ENCODE assay signal across 1 cellular context in the genomic region with DNA sequence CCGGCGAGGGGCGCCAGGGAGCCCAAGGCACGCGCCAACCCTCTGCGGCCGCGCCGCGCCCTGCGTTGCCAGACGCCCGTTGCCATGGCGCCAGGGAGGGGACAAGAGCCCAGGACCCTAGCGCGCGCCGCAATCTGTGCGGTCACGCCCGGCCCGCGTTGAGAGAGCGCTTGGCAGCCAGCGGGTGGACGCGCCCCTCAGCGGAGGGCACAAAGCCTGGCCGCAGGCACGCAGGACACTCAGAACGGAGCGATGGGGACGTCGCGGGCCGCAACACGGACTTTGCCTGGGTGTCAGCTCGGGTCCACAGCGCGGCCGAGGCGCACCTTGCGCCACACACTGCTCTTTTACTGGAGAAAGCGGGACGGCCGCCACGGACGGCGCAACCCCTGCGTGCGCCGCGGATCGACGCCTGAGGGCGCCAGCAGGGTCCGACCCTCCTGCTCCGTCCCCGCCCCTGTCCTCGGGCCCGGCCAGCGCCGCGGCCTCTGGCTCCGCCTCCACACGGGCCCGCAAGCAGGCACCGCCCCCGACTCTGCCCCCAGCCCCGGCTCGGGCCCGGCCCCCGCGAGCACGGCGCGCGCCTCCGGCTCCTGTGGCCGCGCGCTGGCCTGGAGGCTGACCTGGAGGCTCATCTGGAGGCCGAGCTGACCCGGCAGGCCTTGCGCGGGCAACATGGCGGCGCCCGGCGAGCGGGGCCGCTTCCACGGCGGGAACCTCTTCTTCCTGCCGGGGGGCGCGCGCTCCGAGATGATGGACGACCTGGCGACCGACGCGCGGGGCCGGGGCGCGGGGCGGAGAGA.
TF ChIP-seq lines count a peak whose summit lies in the region.

A gene (plus strand): TSS at position 650 of the 803 bp plus-strand sequence. CDS start 26 bp downstream, at position 676.

TF ChIP-seq in K562, 482 proteins besides CTCF, POLR2A, EP300 and RAD21 (continued from another document and continues in another):
- TF ChIP-seq, protein P1, sequence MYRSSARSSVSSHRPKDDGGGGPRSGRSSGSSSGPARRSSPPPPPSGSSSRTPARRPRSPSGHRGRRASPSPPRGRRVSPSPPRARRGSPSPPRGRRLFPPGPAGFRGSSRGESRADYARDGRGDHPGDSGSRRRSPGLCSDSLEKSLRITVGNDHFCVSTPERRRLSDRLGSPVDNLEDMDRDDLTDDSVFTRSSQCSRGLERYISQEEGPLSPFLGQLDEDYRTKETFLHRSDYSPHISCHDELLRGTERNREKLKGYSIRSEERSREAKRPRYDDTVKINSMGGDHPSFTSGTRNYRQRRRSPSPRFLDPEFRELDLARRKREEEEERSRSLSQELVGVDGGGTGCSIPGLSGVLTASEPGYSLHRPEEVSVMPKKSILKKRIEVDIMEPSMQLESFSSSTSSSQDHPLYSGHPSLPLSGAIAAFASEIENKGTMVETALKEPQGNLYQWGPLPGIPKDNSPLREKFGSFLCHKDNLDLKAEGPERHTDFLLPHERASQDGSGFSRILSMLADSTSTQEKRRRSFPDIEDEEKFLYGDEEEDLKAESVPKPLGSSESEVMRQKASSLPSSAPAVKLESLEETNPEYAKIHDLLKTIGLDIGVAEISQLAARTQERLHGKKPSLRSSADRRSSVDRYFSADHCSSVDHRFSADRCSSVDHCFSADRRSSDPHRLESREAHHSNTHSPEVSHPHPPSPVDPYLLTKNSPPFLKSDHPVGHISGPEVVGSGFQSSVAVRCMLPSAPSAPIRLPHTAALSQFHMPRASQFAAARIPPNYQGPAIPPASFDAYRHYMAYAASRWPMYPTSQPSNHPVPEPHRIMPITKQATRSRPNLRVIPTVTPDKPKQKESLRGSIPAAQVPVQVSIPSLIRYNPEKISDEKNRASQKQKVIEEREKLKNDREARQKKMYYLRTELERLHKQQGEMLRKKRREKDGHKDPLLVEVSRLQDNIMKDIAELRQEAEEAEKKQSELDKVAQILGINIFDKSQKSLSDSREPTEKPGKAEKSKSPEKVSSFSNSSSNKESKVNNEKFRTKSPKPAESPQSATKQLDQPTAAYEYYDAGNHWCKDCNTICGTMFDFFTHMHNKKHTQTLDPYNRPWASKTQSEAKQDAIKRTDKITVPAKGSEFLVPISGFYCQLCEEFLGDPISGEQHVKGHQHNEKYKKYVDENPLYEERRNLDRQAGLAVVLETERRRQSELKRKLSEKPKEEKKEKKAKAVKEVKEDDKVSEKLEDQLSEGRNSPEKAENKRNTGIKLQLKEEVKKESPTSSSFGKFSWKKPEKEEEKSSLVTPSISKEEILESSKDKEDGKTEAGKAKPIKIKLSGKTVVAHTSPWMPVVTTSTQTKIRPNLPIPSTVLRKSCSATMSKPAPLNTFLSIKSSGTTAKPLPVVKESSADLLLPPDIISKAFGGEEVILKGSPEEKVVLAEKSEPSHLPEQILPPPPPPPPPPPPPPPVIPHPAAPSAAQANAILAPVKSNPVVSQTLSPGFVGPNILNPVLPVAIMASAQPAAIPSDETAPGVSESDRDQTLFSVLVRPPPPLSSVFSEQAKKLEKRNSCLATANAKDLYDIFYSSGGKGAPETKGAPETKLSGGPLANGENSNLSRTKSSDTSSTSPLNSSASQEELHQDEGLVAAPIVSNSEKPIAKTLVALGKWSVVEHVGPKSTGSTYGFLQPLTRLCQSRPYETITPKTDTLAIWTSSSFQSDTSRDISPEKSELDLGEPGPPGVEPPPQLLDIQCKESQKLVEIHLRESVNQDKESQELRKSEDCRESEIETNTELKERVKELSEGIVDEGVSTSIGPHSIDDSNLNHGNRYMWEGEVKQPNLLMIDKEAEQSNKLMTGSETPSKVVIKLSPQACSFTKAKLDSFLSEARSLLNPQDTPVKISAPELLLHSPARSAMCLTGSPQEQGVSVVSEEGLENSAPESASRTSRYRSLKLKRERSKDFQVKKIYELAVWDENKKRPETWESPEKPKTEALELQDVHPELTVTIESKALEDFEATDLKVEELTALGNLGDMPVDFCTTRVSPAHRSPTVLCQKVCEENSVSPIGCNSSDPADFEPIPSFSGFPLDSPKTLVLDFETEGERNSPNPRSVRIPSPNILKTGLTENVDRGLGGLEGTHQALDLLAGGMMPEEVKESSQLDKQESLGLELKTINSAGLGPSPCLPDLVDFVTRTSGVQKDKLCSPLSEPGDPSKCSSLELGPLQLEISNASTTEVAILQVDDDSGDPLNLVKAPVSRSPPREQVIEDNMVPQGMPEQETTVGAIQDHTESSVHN (IDR thresholded peaks at IDR 0.05; ENCODE audit: borderline replicate concordance in 1 of 2, low read depth in 1 of 2): no peak
- TF ChIP-seq CEBPB (tag; IDR thresholded peaks at IDR 0.05) (peak; percentile 72), MTA3 (IDR thresholded peaks at IDR 0.05; ENCODE audit: borderline replicate concordance) (peak; percentile 73; the same call in 1 of the 2 replicates), ARID1B (IDR thresholded peaks at IDR 0.05) (no peak), NFRKB (IDR thresholded peaks at IDR 0.05; ENCODE audit: low read depth) (no peak), PCBP1 (IDR thresholded peaks at IDR 0.05; ENCODE audit: low read depth, low read length, poor library complexity, severe bottlenecking) (peak; percentile 80), TGIF2 (CRISPR knock-in tag; IDR thresholded peaks at IDR 0.05) (no peak; the same call in 1 of the 2 replicates), MTA2 (IDR thresholded peaks at IDR 0.05; ENCODE audit: low read depth) (no peak), ZNF764 (CRISPR knock-in tag; IDR thresholded peaks at IDR 0.05; ENCODE audit: low read depth) (no peak), LEF1 (IDR thresholded peaks at IDR 0.05) (no peak), HIVEP1 (CRISPR knock-in tag; IDR thresholded peaks at IDR 0.05) (no peak), SMARCB1 (IDR thresholded peaks at IDR 0.05; ENCODE audit: insufficient read length, low read depth) (no peak), CBFB (CRISPR knock-in tag; IDR thresholded peaks at IDR 0.05) (peak; percentile 93), ZNF282 (CRISPR knock-in tag; IDR thresholded peaks at IDR 0.05) (0 out of 2 replicates have a peak, but pooled peaks have one; percentile 44)
- TF ChIP-seq, protein P2, sequence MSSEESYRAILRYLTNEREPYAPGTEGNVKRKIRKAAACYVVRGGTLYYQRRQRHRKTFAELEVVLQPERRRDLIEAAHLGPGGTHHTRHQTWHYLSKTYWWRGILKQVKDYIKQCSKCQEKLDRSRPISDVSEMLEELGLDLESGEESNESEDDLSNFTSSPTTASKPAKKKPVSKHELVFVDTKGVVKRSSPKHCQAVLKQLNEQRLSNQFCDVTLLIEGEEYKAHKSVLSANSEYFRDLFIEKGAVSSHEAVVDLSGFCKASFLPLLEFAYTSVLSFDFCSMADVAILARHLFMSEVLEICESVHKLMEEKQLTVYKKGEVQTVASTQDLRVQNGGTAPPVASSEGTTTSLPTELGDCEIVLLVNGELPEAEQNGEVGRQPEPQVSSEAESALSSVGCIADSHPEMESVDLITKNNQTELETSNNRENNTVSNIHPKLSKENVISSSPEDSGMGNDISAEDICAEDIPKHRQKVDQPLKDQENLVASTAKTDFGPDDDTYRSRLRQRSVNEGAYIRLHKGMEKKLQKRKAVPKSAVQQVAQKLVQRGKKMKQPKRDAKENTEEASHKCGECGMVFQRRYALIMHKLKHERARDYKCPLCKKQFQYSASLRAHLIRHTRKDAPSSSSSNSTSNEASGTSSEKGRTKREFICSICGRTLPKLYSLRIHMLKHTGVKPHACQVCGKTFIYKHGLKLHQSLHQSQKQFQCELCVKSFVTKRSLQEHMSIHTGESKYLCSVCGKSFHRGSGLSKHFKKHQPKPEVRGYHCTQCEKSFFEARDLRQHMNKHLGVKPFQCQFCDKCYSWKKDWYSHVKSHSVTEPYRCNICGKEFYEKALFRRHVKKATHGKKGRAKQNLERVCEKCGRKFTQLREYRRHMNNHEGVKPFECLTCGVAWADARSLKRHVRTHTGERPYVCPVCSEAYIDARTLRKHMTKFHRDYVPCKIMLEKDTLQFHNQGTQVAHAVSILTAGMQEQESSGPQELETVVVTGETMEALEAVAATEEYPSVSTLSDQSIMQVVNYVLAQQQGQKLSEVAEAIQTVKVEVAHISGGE (CRISPR knock-in tag; IDR thresholded peaks at IDR 0.05): peak in 1 of 3 experiments; percentile 82; a peak in 3 of 6 replicates
- TF ChIP-seq, protein P3, sequence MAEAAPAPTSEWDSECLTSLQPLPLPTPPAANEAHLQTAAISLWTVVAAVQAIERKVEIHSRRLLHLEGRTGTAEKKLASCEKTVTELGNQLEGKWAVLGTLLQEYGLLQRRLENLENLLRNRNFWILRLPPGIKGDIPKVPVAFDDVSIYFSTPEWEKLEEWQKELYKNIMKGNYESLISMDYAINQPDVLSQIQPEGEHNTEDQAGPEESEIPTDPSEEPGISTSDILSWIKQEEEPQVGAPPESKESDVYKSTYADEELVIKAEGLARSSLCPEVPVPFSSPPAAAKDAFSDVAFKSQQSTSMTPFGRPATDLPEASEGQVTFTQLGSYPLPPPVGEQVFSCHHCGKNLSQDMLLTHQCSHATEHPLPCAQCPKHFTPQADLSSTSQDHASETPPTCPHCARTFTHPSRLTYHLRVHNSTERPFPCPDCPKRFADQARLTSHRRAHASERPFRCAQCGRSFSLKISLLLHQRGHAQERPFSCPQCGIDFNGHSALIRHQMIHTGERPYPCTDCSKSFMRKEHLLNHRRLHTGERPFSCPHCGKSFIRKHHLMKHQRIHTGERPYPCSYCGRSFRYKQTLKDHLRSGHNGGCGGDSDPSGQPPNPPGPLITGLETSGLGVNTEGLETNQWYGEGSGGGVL (CRISPR knock-in tag; IDR thresholded peaks at IDR 0.05): no peak
- TF ChIP-seq, protein P4, sequence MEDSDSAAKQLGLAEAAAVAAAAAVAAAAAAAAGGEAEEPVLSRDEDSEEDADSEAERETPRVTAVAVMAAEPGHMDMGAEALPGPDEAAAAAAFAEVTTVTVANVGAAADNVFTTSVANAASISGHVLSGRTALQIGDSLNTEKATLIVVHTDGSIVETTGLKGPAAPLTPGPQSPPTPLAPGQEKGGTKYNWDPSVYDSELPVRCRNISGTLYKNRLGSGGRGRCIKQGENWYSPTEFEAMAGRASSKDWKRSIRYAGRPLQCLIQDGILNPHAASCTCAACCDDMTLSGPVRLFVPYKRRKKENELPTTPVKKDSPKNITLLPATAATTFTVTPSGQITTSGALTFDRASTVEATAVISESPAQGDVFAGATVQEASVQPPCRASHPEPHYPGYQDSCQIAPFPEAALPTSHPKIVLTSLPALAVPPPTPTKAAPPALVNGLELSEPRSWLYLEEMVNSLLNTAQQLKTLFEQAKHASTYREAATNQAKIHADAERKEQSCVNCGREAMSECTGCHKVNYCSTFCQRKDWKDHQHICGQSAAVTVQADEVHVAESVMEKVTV (CRISPR knock-in tag; IDR thresholded peaks at IDR 0.05): no peak
- TF ChIP-seq, protein P5, sequence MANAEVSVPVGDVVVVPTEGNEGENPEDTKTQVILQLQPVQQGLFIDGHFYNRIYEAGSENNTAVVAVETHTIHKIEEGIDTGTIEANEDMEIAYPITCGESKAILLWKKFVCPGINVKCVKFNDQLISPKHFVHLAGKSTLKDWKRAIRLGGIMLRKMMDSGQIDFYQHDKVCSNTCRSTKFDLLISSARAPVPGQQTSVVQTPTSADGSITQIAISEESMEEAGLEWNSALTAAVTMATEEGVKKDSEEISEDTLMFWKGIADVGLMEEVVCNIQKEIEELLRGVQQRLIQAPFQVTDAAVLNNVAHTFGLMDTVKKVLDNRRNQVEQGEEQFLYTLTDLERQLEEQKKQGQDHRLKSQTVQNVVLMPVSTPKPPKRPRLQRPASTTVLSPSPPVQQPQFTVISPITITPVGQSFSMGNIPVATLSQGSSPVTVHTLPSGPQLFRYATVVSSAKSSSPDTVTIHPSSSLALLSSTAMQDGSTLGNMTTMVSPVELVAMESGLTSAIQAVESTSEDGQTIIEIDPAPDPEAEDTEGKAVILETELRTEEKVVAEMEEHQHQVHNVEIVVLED (CRISPR knock-in tag; IDR thresholded peaks at IDR 0.05): peak; percentile 58; the same call in 1 of the 2 replicates
- TF ChIP-seq, protein P6, sequence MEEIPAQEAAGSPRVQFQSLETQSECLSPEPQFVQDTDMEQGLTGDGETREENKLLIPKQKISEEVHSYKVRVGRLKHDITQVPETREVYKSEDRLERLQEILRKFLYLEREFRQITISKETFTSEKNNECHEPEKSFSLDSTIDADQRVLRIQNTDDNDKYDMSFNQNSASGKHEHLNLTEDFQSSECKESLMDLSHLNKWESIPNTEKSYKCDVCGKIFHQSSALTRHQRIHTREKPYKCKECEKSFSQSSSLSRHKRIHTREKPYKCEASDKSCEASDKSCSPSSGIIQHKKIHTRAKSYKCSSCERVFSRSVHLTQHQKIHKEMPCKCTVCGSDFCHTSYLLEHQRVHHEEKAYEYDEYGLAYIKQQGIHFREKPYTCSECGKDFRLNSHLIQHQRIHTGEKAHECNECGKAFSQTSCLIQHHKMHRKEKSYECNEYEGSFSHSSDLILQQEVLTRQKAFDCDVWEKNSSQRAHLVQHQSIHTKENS (CRISPR knock-in tag; IDR thresholded peaks at IDR 0.05): no peak
- TF ChIP-seq, protein P7, sequence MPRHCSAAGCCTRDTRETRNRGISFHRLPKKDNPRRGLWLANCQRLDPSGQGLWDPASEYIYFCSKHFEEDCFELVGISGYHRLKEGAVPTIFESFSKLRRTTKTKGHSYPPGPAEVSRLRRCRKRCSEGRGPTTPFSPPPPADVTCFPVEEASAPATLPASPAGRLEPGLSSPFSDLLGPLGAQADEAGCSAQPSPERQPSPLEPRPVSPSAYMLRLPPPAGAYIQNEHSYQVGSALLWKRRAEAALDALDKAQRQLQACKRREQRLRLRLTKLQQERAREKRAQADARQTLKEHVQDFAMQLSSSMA (CRISPR knock-in tag; IDR thresholded peaks at IDR 0.05): peak; percentile 38; the same call in 1 of the 2 replicates
- TF ChIP-seq, protein P8, sequence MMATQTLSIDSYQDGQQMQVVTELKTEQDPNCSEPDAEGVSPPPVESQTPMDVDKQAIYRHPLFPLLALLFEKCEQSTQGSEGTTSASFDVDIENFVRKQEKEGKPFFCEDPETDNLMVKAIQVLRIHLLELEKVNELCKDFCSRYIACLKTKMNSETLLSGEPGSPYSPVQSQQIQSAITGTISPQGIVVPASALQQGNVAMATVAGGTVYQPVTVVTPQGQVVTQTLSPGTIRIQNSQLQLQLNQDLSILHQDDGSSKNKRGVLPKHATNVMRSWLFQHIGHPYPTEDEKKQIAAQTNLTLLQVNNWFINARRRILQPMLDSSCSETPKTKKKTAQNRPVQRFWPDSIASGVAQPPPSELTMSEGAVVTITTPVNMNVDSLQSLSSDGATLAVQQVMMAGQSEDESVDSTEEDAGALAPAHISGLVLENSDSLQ (IDR thresholded peaks at IDR 0.05): no peak
- TF ChIP-seq, protein P9, sequence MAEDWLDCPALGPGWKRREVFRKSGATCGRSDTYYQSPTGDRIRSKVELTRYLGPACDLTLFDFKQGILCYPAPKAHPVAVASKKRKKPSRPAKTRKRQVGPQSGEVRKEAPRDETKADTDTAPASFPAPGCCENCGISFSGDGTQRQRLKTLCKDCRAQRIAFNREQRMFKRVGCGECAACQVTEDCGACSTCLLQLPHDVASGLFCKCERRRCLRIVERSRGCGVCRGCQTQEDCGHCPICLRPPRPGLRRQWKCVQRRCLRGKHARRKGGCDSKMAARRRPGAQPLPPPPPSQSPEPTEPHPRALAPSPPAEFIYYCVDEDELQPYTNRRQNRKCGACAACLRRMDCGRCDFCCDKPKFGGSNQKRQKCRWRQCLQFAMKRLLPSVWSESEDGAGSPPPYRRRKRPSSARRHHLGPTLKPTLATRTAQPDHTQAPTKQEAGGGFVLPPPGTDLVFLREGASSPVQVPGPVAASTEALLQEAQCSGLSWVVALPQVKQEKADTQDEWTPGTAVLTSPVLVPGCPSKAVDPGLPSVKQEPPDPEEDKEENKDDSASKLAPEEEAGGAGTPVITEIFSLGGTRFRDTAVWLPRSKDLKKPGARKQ (CRISPR knock-in tag; IDR thresholded peaks at IDR 0.05): no peak
